24 cellular contexts compared by ENCODE assay signal in the genomic region with DNA sequence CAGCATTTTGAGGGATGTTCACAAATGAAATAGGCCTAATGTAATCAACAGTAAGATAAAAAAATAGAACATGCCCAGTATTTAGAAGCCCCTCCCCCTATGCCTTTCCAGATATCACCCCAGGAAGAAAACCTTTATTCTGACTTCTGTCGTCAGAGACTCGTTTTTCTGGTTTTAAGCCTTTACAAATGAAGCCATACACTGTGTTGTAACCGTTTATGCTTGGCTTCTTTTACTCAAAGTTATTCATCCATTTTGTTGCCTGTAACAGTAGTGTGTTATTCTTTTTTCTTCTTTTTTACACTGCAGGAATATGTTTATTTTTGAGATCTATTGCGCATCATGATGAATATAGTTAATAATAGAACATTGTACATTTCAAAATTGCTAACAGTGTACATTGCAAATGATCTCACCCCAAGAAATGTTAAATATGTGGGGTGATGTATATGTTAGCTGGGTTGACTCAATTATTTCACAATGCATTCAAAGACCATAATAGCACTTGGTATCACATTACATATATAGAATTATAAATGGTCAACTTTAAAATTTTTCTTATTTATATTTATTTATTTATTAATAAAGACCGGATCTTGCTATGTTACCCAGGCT. TPM values are rescaled to one million over a fixed set of nuclear protein-coding genes. Genes with fewer than 3 reads are reported as not detected.
A peak's percentile ranks its signal among the peaks of the same experiment; 100 is the strongest.
DNase-seq lines count a peak whose midpoint lies in the region; ATAC-seq and TF ChIP-seq lines count a peak whose summit lies in the region.
"Had no signal": no experiment of that assay in that cellular context is flagged by ENCODE, and none has a peak within 500 bp of the region (broad histone marks: within the 10 kb centered on the region; RNA-seq: fewer than 3 reads in every experiment).

No MANE protein-coding gene starts in this region.

- H3K4me3 Mint-ChIP-seq in T-helper 17 cell = no peak overlapping the region
- no peak overlapping the region for H3K4me3 Mint-ChIP-seq in CD8-positive, alpha-beta T cell
- H3K4me3 Mint-ChIP-seq: activated naive CD8-positive, alpha-beta T cell; memory B cell; naive B cell; WTC11 had no signal

- H2BK5ac ChIP-seq in trophoblast cell (ENCODE audit: low read depth, low read length, poor library complexity) = no peak overlapping the region

- DNase-seq in ELR (ENCODE audit: low read depth) (peak; percentile 77), NCI-H1417 (lab: John Stamatoyannopoulos, UW) (peak in 2 of 3 experiments; percentile 34 to 78), epithelial cell of esophagus (ENCODE audit: low read depth) (peak; percentile 87), trophoblast cell (peak; percentile 26 to 87), T-helper 17 cell (no peak), SJCRH30 (no peak)
- no peak for DNase-seq in CD8-positive, alpha-beta T cell
- DNase-seq: C1 segment of cervical spinal cord; cerebellar nuclear complex; GDM1; naive B cell; NCI-H1105; NCI-H2081 treated with DMSO at 0.1 percent for 48 hours; NCI-H524 treated with DMSO at 0.1 percent for 48 hours; RPMI8226; stimulated activated CD4-positive, alpha-beta T cell treated with anti-CD3 and anti-CD28 coated beads, Interleukin-15, amount 100 ng/mL, for 24 hours; stimulated activated CD8-positive, alpha-beta memory T cell treated with anti-CD3 and anti-CD28 coated beads, Interleukin-4, amount 100 ng/mL, for 48 hours; T-helper 9 cell had no signal

- no peak overlapping the region for H4K12ac ChIP-seq in trophoblast cell (ENCODE audit: low read depth, low read length)

- H3K4ac ChIP-seq in trophoblast cell (ENCODE audit: low read depth, low read length) = no peak overlapping the region

- no peaks in the 10 kb centered on the region for H3K36me3 Mint-ChIP-seq in T-helper 17 cell (ENCODE audit: low read depth)
- no peaks in the 10 kb centered on the region for H3K36me3 Mint-ChIP-seq in CD8-positive, alpha-beta T cell
- H3K36me3 Mint-ChIP-seq: activated naive CD8-positive, alpha-beta T cell; memory B cell; naive B cell; WTC11 had no signal

- H2AFZ ChIP-seq in trophoblast cell (ENCODE audit: insufficient read depth, low read length, poor library complexity) = no peak overlapping the region

- H3K4me1 Mint-ChIP-seq in T-helper 17 cell = peaks cover 2% of the 10 kb centered on the region
- H3K4me1 Mint-ChIP-seq in CD8-positive, alpha-beta T cell (ENCODE audit: low read depth) = no peaks in the 10 kb centered on the region
- H3K4me1 Mint-ChIP-seq: memory B cell, naive B cell had no signal

- no peak overlapping the region for H3K14ac ChIP-seq in trophoblast cell (ENCODE audit: low read length)

- H3K36me3 ChIP-seq in trophoblast cell (ENCODE audit: control insufficient read depth in 1 of 2, insufficient read depth in 2 of 2, low read length in 2 of 2) (no peaks in the 10 kb centered on the region), SJCRH30 (no peaks in the 10 kb centered on the region)
- H3K36me3 ChIP-seq in CD8-positive, alpha-beta T cell (ENCODE audit: insufficient read depth, low read length) = no peaks in the 10 kb centered on the region
- H3K36me3 ChIP-seq: esophagus muscularis mucosa, gastroesophageal sphincter, right atrium auricular region had no signal

- CTCF ChIA-PET in CD8-positive, alpha-beta T cell (lab: Charles Lee) = no interaction called here

- no peak for ATAC-seq in T-helper 17 cell
- no peak for ATAC-seq in CD8-positive, alpha-beta T cell
- ATAC-seq: gastroesophageal sphincter, WTC11 had no signal

- no peak for TF ChIP-seq CTCF in epithelial cell of esophagus (IDR thresholded peaks at IDR 0.05; ENCODE audit: insufficient read depth, low read depth, low read length, missing control alignments)
- TF ChIP-seq CTCF in CD8-positive, alpha-beta T cell (IDR thresholded peaks at IDR 0.05) = no peak

- intact Hi-C loops in CD8-positive, alpha-beta T cell (cut with DNase I, micrococcal nuclease) = no loop called here

- no peaks in the 10 kb centered on the region for H3K27me3 ChIP-seq in trophoblast cell (ENCODE audit: insufficient read depth, low read length)
- H3K27me3 ChIP-seq in CD8-positive, alpha-beta T cell (ENCODE audit: insufficient read depth, low read length) = no peaks in the 10 kb centered on the region
- H3K27me3 ChIP-seq in SJCRH30 = peaks cover 7% of the 10 kb centered on the region; the same call in 1 of the 2 replicates
- H3K27me3 ChIP-seq: esophagus muscularis mucosa, gastroesophageal sphincter, right atrium auricular region had no signal

- no peak overlapping the region for H3K9ac ChIP-seq in trophoblast cell (ENCODE audit: low read length)

- no peak overlapping the region for H3K27ac Mint-ChIP-seq in T-helper 17 cell
- no peak overlapping the region for H3K27ac Mint-ChIP-seq in CD8-positive, alpha-beta T cell
- H3K27ac Mint-ChIP-seq: activated naive CD8-positive, alpha-beta T cell; memory B cell; naive B cell; WTC11 had no signal

- no CpG with 5 or more reads among the region's 5 CpGs for WGBS in trophoblast cell (ENCODE audit: extremely low coverage, insufficient coverage, insufficient read length)

- H2AK5ac ChIP-seq in trophoblast cell (ENCODE audit: low read length) = no peak overlapping the region

- no peaks in the 10 kb centered on the region for H3K79me2 ChIP-seq in trophoblast cell (ENCODE audit: control insufficient read depth, insufficient read depth, low read length, poor library complexity)

- H3K4me3 ChIP-seq in epithelial cell of esophagus (ENCODE audit: low read length) (no peak overlapping the region), trophoblast cell (ENCODE audit: low read depth, low read length) (no peak overlapping the region), SJCRH30 (no peak overlapping the region)
- no peak overlapping the region for H3K4me3 ChIP-seq in CD8-positive, alpha-beta T cell (ENCODE audit: low read depth, low read length)
- H3K4me3 ChIP-seq: esophagus muscularis mucosa, gastroesophageal sphincter, right atrium auricular region had no signal

- POLR2A ChIA-PET in CD8-positive, alpha-beta T cell (lab: Charles Lee) = no interaction called here

- H4K91ac ChIP-seq in trophoblast cell (ENCODE audit: low read depth, low read length) = no peak overlapping the region

- no peak overlapping the region for H3K18ac ChIP-seq in trophoblast cell (ENCODE audit: low read length)

- no peak overlapping the region for H2BK12ac ChIP-seq in trophoblast cell (ENCODE audit: low read length)

- H3K4me2 ChIP-seq in trophoblast cell (ENCODE audit: low read length) = no peak overlapping the region

- no peak overlapping the region for H4K8ac ChIP-seq in trophoblast cell (ENCODE audit: low read depth, low read length)

- H3K79me1 ChIP-seq in trophoblast cell (ENCODE audit: low read length) = no peaks in the 10 kb centered on the region

- peaks cover 22% of the 10 kb centered on the region for H3K27me3 Mint-ChIP-seq in T-helper 17 cell
- H3K27me3 Mint-ChIP-seq in CD8-positive, alpha-beta T cell (ENCODE audit: low read depth) = peaks cover 2% of the 10 kb centered on the region
- H3K27me3 Mint-ChIP-seq: activated naive CD8-positive, alpha-beta T cell had no signal

- no peak overlapping the region for H3K23ac ChIP-seq in trophoblast cell (ENCODE audit: low read length)

- H3K9me3 Mint-ChIP-seq in CD8-positive, alpha-beta T cell = no peaks in the 10 kb centered on the region
- H3K9me3 Mint-ChIP-seq: memory B cell had no signal

- no peaks in the 10 kb centered on the region for H3K9me3 ChIP-seq in trophoblast cell (ENCODE audit: insufficient read depth, low read depth, low read length)
- no peaks in the 10 kb centered on the region for H3K9me3 ChIP-seq in T-helper 17 cell (ENCODE audit: control insufficient read depth, low read length, poor library complexity, severe bottlenecking)
- no peaks in the 10 kb centered on the region for H3K9me3 ChIP-seq in CD8-positive, alpha-beta T cell (ENCODE audit: low read length)
- H3K9me3 ChIP-seq in SJCRH30 (replicated peaks) = no peaks in the 10 kb centered on the region
- H3K9me3 ChIP-seq: esophagus muscularis mucosa, gastroesophageal sphincter, right atrium auricular region had no signal

- H3K27ac ChIP-seq in trophoblast cell (ENCODE audit: low read depth, low read length) = no peak overlapping the region
- no peak overlapping the region for H3K27ac ChIP-seq in CD8-positive, alpha-beta T cell (ENCODE audit: low read depth, low read length)
- H3K27ac ChIP-seq in SJCRH30 = no peak overlapping the region
- H3K27ac ChIP-seq: esophagus muscularis mucosa, gastroesophageal sphincter, right atrium auricular region had no signal

- H3K4me1 ChIP-seq in trophoblast cell (ENCODE audit: control insufficient read depth in 1 of 2, insufficient read depth in 2 of 2, low read length in 2 of 2) (no peaks in the 10 kb centered on the region), SJCRH30 (no peaks in the 10 kb centered on the region)
- no peaks in the 10 kb centered on the region for H3K4me1 ChIP-seq in CD8-positive, alpha-beta T cell (ENCODE audit: insufficient read depth, low read length)
- H3K4me1 ChIP-seq: esophagus muscularis mucosa, gastroesophageal sphincter, right atrium auricular region had no signal

- no peak overlapping the region for H2BK120ac ChIP-seq in trophoblast cell (ENCODE audit: insufficient read depth, low read length, poor library complexity)

RNA-seq across cellular contexts. Expression of gene PNPT1, which starts 28.1 kb away (rescaled TPM):
- 5.0 and 5.5 TPM in 2 replicates for polyA plus RNA-seq in trophoblast cell (2013)
- 10 to 100 TPM in 1 of 2 donors, 1 to 10 TPM in 1; 9.4 to 17.7 TPM for total RNA-seq in T-helper 17 cell
- 10 to 100 TPM; 12.8 to 13.9 TPM for total RNA-seq in CD8-positive, alpha-beta T cell
- 61.1 and 67.9 TPM in 2 replicates for total RNA-seq in SJCRH30 (2014; rRNA removed; shearing (Covaris generic))

Comparison
In these comparisons a context has a peak if more than half of its experiments do, and no peak if none do; other contexts are left out.
1. DNase-seq: peak in ELR (single experiment), NCI-H1417 (2 of 3), epithelial cell of esophagus (single experiment) and trophoblast cell (2 of 2); none in T-helper 17 cell (0 of 3), CD8-positive, alpha-beta T cell (0 of 7) and SJCRH30 (0 of 2).